Comparison of ENCODE assay signal across 8 cellular contexts in genomic region chr4:184168406-184169019, GRCh38. TPM values are rescaled to one million over a fixed set of nuclear protein-coding genes. Genes with fewer than 3 reads are reported as not detected.
A peak's percentile ranks its signal among the peaks of the same experiment; 100 is the strongest.
DNase-seq lines count a peak whose midpoint lies in the region; ATAC-seq and TF ChIP-seq lines count a peak whose summit lies in the region.

No MANE protein-coding gene starts in this region.

- peak; percentile 78 for DNase-seq in Calu3
- DNase-seq in HT1080 (ENCODE audit: low read depth), result peak; percentile 62
- DNase-seq in astrocyte of the cerebellum (ENCODE audit: low read depth), result peak; percentile 16
- peak; percentile 89 for DNase-seq in hepatocyte (ENCODE audit: low spot score)
- DNase-seq in sciatic nerve (ENCODE audit: low spot score), result peak; percentile 87
- no peak for DNase-seq in NCI-H1105 (lab: John Stamatoyannopoulos, UW)

- peaks cover 32% of the 10 kb centered on the region for H3K27me3 Mint-ChIP-seq in Calu3 (ENCODE audit: unreplicated experiment)
- H3K27me3 Mint-ChIP-seq in T-helper 1 cell treated with Interleukin-12 subunit alpha and Interleukin-12 subunit beta and Interleukin-4 antibody, amounts not matched to agents 30 μg/mL and 1 μg/mL, for 36 hours (ENCODE audit: low read depth), result peaks cover 45% of the 10 kb centered on the region

- in situ Hi-C loops in astrocyte of the cerebellum (cut with HindIII; ENCODE audit: low sequenced_read_pairs), result loop anchor here (5.0 kb wide), 1 partner anchor 321 kb away; no protein-coding TSS in a partner anchor

- H3K4me2 ChIP-seq in hepatocyte, result peak overlapping the region; percentile 71

- H3K4me1 Mint-ChIP-seq in Calu3 (ENCODE audit: low read depth, unreplicated experiment), result no peaks in the 10 kb centered on the region
- H3K4me1 Mint-ChIP-seq in T-helper 1 cell treated with Interleukin-12 subunit alpha and Interleukin-12 subunit beta and Interleukin-4 antibody, amounts not matched to agents 30 μg/mL and 1 μg/mL, for 36 hours (ENCODE audit: low read depth), result peaks cover 3% of the 10 kb centered on the region

- H3K27ac Mint-ChIP-seq in Calu3 (ENCODE audit: unreplicated experiment), result no peak overlapping the region
- no peak overlapping the region for H3K27ac Mint-ChIP-seq in T-helper 1 cell treated with Interleukin-12 subunit alpha and Interleukin-12 subunit beta and Interleukin-4 antibody, amounts not matched to agents 30 μg/mL and 1 μg/mL, for 36 hours

- peaks cover 14% of the 10 kb centered on the region for H3K4me1 ChIP-seq in hepatocyte (ENCODE audit: insufficient read depth)

- WGBS in hepatocyte (ENCODE audit: low lambda C conversion rate, missing lambda C conversion rate), result 27% methylated on average over 33 of the region's 33 CpGs

- H3K36me3 Mint-ChIP-seq in Calu3 (ENCODE audit: insufficient read depth, unreplicated experiment), result no peaks in the 10 kb centered on the region
- H3K36me3 Mint-ChIP-seq in T-helper 1 cell treated with Interleukin-12 subunit alpha and Interleukin-12 subunit beta and Interleukin-4 antibody, amounts not matched to agents 30 μg/mL and 1 μg/mL, for 36 hours (ENCODE audit: low read depth), result no peaks in the 10 kb centered on the region

- no peaks in the 10 kb centered on the region for H3K9me3 Mint-ChIP-seq in Calu3 (ENCODE audit: low read depth, unreplicated experiment)
- H3K9me3 Mint-ChIP-seq in T-helper 1 cell treated with Interleukin-12 subunit alpha and Interleukin-12 subunit beta and Interleukin-4 antibody, amounts not matched to agents 30 μg/mL and 1 μg/mL, for 36 hours, result no peaks in the 10 kb centered on the region

- H3K79me2 ChIP-seq in hepatocyte, result no peaks in the 10 kb centered on the region

- no peaks in the 10 kb centered on the region for H3K36me3 ChIP-seq in hepatocyte (replicated peaks; ENCODE audit: insufficient read depth, low read depth)

- TF ChIP-seq CTCF in Calu3 (IDR thresholded peaks at IDR 0.05; ENCODE audit: unreplicated experiment), result peak; percentile 78
- peak; percentile 96 for TF ChIP-seq CTCF in astrocyte of the cerebellum (IDR thresholded peaks at IDR 0.05; ENCODE audit: low read depth, low read length, missing control alignments)
- peak; percentile 98 for TF ChIP-seq CTCF in hepatocyte (IDR thresholded peaks at IDR 0.05; ENCODE audit: poor library complexity)

- BruUV-seq in Calu3 (replicated peaks; lab: Mats Ljungman, UMichigan), result no TSS peak

- peaks cover 10% of the 10 kb centered on the region for H3K27me3 ChIP-seq in hepatocyte

- no peaks in the 10 kb centered on the region for H3K9me2 ChIP-seq in hepatocyte (replicated peaks; ENCODE audit: insufficient read depth)

- H2AFZ ChIP-seq in hepatocyte, result peak overlapping the region; percentile 38

- no peaks in the 10 kb centered on the region for H4K20me1 ChIP-seq in hepatocyte (ENCODE audit: insufficient read depth, poor library complexity, severe bottlenecking)

- H3K4me3 Mint-ChIP-seq in Calu3 (ENCODE audit: low read depth, unreplicated experiment), result peak overlapping the region; percentile 30
- peak overlapping the region; percentile 59 for H3K4me3 Mint-ChIP-seq in T-helper 1 cell treated with Interleukin-12 subunit alpha and Interleukin-12 subunit beta and Interleukin-4 antibody, amounts not matched to agents 30 μg/mL and 1 μg/mL, for 36 hours

- ATAC-seq in GM21423 (IDR thresholded peaks at IDR 0.05; ENCODE audit: unreplicated experiment) (peak; percentile 96), sciatic nerve (peak; percentile 98)

- H3K27ac ChIP-seq in hepatocyte, result no peak overlapping the region

- H3K4me3 ChIP-seq in astrocyte of the cerebellum (ENCODE audit: low read depth, low read length), result no peak overlapping the region
- H3K4me3 ChIP-seq in hepatocyte, result no peak overlapping the region

- no peaks in the 10 kb centered on the region for H3K9me3 ChIP-seq in hepatocyte (ENCODE audit: low read depth)

- intact Hi-C loops in Calu3 (cut with micrococcal nuclease; ENCODE audit: unreplicated experiment), result no loop called here
- intact Hi-C loops in sciatic nerve (cut with DNase I), result loop anchor here (5.0 to 10.0 kb wide), 2 partner anchors 326 to 444 kb away; no protein-coding TSS in a partner anchor

- CTCF ChIA-PET in Calu3 (lab: Charles Lee), result interaction anchor here (0.6 kb wide), 1 partner anchor 38 kb away, joined by 3 read pairs; no protein-coding TSS in a partner anchor

RNA-seq across cellular contexts. Expression of gene ENPP6, which starts 49.2 kb away (rescaled TPM):
- not detected in 2 replicates for total RNA-seq in Calu3 (2022)
- total RNA-seq in HT1080 (2014; rRNA removed; shearing (Covaris generic)), result not detected in 2 replicates
- polyA plus RNA-seq in HT1080 (2015; cell fraction: cytosol; rRNA removed), result not detected in 2 replicates
- not detected in 2 replicates for polyA plus RNA-seq in HT1080 (2015; cell fraction: nucleus; rRNA removed)
- 0.03 TPM in 1 of 2 replicates, not detected in the other for total RNA-seq in hepatocyte
- polyA plus RNA-seq in hepatocyte, result not detected in 2 replicates
- 24.6 TPM for total RNA-seq in sciatic nerve

Comparison
In these comparisons a context has a peak if more than half of its experiments do, and no peak if none do; other contexts are left out.
1. RNA of gene ENPP6, which starts 49.2 kb away (total RNA-seq): 24.6 TPM in sciatic nerve (single experiment); 0.03 TPM in hepatocyte, not detected in Calu3 and not detected in HT1080; every median in the first group is over 10 times any median in the second.
2. Peak in every context shown above with its lines, with median percentiles within 50 percentile points of each other: CTCF ChIP-seq.